In genomic region chr12:49130151-49131050, GRCh38 we compare ENCODE assay signal across 8 cellular contexts. TPM values are rescaled to one million over a fixed set of nuclear protein-coding genes. Genes with fewer than 3 reads are reported as not detected.
DNase-seq lines count a peak whose midpoint lies in the region; ATAC-seq and TF ChIP-seq lines count a peak whose summit lies in the region.

No MANE protein-coding gene starts in this region.

- H3K4me3 Mint-ChIP-seq in activated CD4-positive, alpha-beta T cell treated with anti-CD3 and anti-CD28 coated beads, Interleukin-2, amount 10 ng/mL, durations not matched to agents 24 days and 14 days = peak overlapping the region; percentile 98

- DNase-seq in C1 segment of cervical spinal cord (lab: John Stamatoyannopoulos, UW) = peak; percentile 34 to 91 (median 85)
- peak; percentile 83 to 95 for DNase-seq in NCI-H526 (lab: John Stamatoyannopoulos, UW)
- DNase-seq in activated CD4-positive, alpha-beta T cell treated with anti-CD3 and anti-CD28 coated beads, Interleukin-2, amount 10 ng/mL, durations not matched to agents 24 days and 14 days = peak; percentile 98
- DNase-seq in colonic mucosa = peak; percentile 94
- DNase-seq in left lobe of liver (ENCODE audit: low spot score) = peak; percentile 96
- DNase-seq in stimulated activated CD4-positive, alpha-beta T cell treated with anti-CD3 and anti-CD28 coated beads, Interleukin-1b, Interleukin-23, amount 100 ng/mL, for 48 hours = peak; percentile 93

- peaks cover 44% of the 10 kb centered on the region for H3K36me3 Mint-ChIP-seq in activated CD4-positive, alpha-beta T cell treated with anti-CD3 and anti-CD28 coated beads, Interleukin-2, amount 10 ng/mL, durations not matched to agents 24 days and 14 days (ENCODE audit: low read depth)

- no peaks in the 10 kb centered on the region for H3K27me3 ChIP-seq in colonic mucosa

- H3K4me1 ChIP-seq in colonic mucosa = no peaks in the 10 kb centered on the region

- TF ChIP-seq CTCF in colonic mucosa (IDR thresholded peaks at IDR 0.05) = peak; percentile 92

- ATAC-seq in GM19328 (IDR thresholded peaks at IDR 0.05; ENCODE audit: unreplicated experiment) = peak; percentile 49
- peak; percentile 56 for ATAC-seq in HG03460 (IDR thresholded peaks at IDR 0.05; ENCODE audit: unreplicated experiment)
- ATAC-seq in left lobe of liver = peak; percentile 79

- peak overlapping the region; percentile 84 for H3K4me3 ChIP-seq in colonic mucosa

- peak overlapping the region; percentile 99 for H3K9ac ChIP-seq in colonic mucosa (ENCODE audit: low read depth in 2 of 2, low read length in 2 of 2)

- no peaks in the 10 kb centered on the region for H3K9me3 Mint-ChIP-seq in activated CD4-positive, alpha-beta T cell treated with anti-CD3 and anti-CD28 coated beads, Interleukin-2, amount 10 ng/mL, durations not matched to agents 24 days and 14 days

- H3K4me1 Mint-ChIP-seq in activated CD4-positive, alpha-beta T cell treated with anti-CD3 and anti-CD28 coated beads, Interleukin-2, amount 10 ng/mL, durations not matched to agents 24 days and 14 days = peaks cover 36% of the 10 kb centered on the region

- H3K9me3 ChIP-seq in colonic mucosa = no peaks in the 10 kb centered on the region

- peaks cover 13% of the 10 kb centered on the region for H3K36me3 ChIP-seq in colonic mucosa

- peak overlapping the region; percentile 100 for H3K27ac ChIP-seq in colonic mucosa

- peaks cover 2% of the 10 kb centered on the region for H3K27me3 Mint-ChIP-seq in activated CD4-positive, alpha-beta T cell treated with anti-CD3 and anti-CD28 coated beads, Interleukin-2, amount 10 ng/mL, durations not matched to agents 24 days and 14 days

- H3K27ac Mint-ChIP-seq in activated CD4-positive, alpha-beta T cell treated with anti-CD3 and anti-CD28 coated beads, Interleukin-2, amount 10 ng/mL, durations not matched to agents 24 days and 14 days = peak overlapping the region; percentile 99

- intact Hi-C loops in activated CD4-positive, alpha-beta T cell treated with anti-CD3 and anti-CD28 coated beads, Interleukin-2, amount 10 ng/mL, durations not matched to agents 24 days and 14 days (cut with micrococcal nuclease) = loop anchor here (1.0 to 5.0 kb wide), 9 partner anchors 20 to 612 kb away; partner anchors contain the start of genes KMT2D, LMBR1L, PRKAG1 and TMBIM6
- intact Hi-C loops in colonic mucosa (cut with DNase I) = loop anchor here (5.0 kb wide), 1 partner anchor 107 kb away; no protein-coding TSS in a partner anchor

RNA-seq across cellular contexts. Expression of gene TUBA1B, which starts 0.8 kb away (rescaled TPM):
- total RNA-seq in activated CD4-positive, alpha-beta T cell treated with anti-CD3 and anti-CD28 coated beads, Interleukin-2, amount 10 ng/mL, durations not matched to agents 24 days and 14 days = 1,679 and 1,696 TPM in 2 replicates
- total RNA-seq in colonic mucosa (1,000 to 10,000 TPM in 1 of 2 donors, 100 to 1,000 TPM in 1; 445 to 1,717 TPM), left lobe of liver (144 TPM)

RNA-seq across cellular contexts. Expression of gene LMBR1L, which starts 19.8 kb away (rescaled TPM):
- 39.9 and 43.7 TPM in 2 replicates for total RNA-seq in activated CD4-positive, alpha-beta T cell treated with anti-CD3 and anti-CD28 coated beads, Interleukin-2, amount 10 ng/mL, durations not matched to agents 24 days and 14 days
- total RNA-seq in colonic mucosa (10 to 100 TPM; 36.9 to 38.2 TPM), left lobe of liver (17.7 TPM)

RNA-seq across cellular contexts. Expression of gene DHH, which starts 35.8 kb away (rescaled TPM):
- total RNA-seq in activated CD4-positive, alpha-beta T cell treated with anti-CD3 and anti-CD28 coated beads, Interleukin-2, amount 10 ng/mL, durations not matched to agents 24 days and 14 days = 0.07 and 0.09 TPM in 2 replicates
- total RNA-seq in colonic mucosa = under 1 TPM; 0.29 to 0.52 TPM
- total RNA-seq in left lobe of liver = not detected

RNA-seq across cellular contexts. Expression of gene TUBA1A, which starts 58.5 kb away (rescaled TPM):
- total RNA-seq in activated CD4-positive, alpha-beta T cell treated with anti-CD3 and anti-CD28 coated beads, Interleukin-2, amount 10 ng/mL, durations not matched to agents 24 days and 14 days = 45.9 and 46.8 TPM in 2 replicates
- total RNA-seq in colonic mucosa (10 to 100 TPM; 16.9 to 70.3 TPM), left lobe of liver (4.8 TPM)

Comparison
In these comparisons a context has a peak if more than half of its experiments do, and no peak if none do; other contexts are left out.
1. Peak in every context shown above with its lines: DNase-seq, ATAC-seq, H3K4me3 ChIP-seq and H3K27ac ChIP-seq.